7 cellular contexts compared by ENCODE assay signal in the genomic region with DNA sequence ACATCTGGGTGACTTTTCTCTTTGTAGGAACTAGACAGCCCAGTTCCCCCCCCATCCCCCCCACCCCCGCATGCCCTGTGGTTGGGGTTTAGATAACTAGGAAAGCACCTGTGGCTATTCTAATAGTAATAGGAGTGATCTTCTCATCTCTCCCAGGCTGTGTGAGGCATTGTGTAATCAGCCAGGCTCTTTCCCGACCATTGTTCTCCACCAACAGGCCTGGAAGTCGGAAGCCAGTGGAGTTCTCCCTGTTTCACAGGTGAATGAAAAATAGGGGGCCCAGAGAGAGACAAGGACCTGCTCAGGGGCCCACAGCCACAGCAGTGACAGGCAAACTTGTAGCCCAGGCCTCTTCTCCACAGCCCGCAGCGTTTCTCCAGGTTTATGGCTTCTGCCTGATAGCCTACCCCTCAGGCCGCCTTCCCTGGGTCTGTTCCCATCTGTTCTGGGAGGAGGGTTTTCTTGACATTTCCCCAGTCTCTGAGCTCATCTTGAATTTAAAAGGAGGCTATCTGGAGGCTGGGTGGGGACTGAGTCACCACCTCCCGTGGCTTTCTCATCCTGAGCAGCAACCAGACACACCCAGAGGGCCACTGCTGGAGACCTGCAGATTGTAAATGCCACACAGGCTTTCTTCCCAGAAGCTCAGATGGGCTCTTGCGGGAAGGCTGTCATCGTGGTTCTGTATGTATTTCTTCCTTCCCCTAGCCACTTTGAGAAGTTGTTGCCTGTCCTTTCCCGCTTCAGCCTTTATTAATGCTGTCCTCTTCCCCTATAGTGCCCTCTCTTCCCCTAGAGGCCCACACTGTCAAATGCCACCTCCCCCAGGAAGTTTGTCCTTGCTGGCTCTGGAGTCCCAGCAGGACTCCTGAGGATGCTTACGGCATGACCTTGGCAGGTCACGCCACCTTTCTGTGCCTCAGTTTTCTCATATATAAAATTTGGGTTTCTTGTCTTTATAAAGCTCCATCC.
DNase-seq lines count a peak whose midpoint lies in the region; ATAC-seq and TF ChIP-seq lines count a peak whose summit lies in the region.

No MANE protein-coding gene starts in this region.

- TF ChIP-seq POLR2A in HCT116 (IDR thresholded peaks at IDR 0.05; ENCODE audit: borderline replicate concordance, extremely low read depth, insufficient read depth, insufficient read length): no peak

- WGBS in heart right ventricle, 2 donors: 50 to 55% methylated on average over 12 of the region's 12 CpGs
- WGBS in smooth muscle cell (ENCODE audit: low lambda C conversion rate): 17% methylated on average over 12 of the region's 12 CpGs

- H3K4me2 ChIP-seq in HCT116 (ENCODE audit: low read length): peak overlapping the region; percentile 98
- H3K4me2 ChIP-seq in smooth muscle cell: peak overlapping the region; percentile 100

- DNase-seq in HCT116 (ENCODE audit: low read depth, low spot score) (peak; percentile 79), Panc1 (ENCODE audit: low read depth, low spot score) (peak; percentile 63), heart right ventricle (no peak), smooth muscle cell (lab: John Stamatoyannopoulos, UW; ENCODE audit: unreplicated experiment) (peak; percentile 18), NCI-H1092 treated with DMSO at 0.1 percent for 48 hours (lab: John Stamatoyannopoulos, UW) (no peak)
- DNase-seq in activated naive CD4-positive, alpha-beta T cell treated with anti-CD3 and anti-CD28 coated beads, Interleukin-2, amount 50 U/mL, for 72 hours (ENCODE audit: low spot score in 2 of 2): peak; percentile 43 to 70

- no peaks in the 10 kb centered on the region for H3K36me3 Mint-ChIP-seq in activated naive CD4-positive, alpha-beta T cell treated with anti-CD3 and anti-CD28 coated beads, Interleukin-2, amount 50 U/mL, for 72 hours

- peak overlapping the region; percentile 65 to 86 for H3K27ac Mint-ChIP-seq in activated naive CD4-positive, alpha-beta T cell treated with anti-CD3 and anti-CD28 coated beads, Interleukin-2, amount 50 U/mL, for 72 hours

- BruUV-seq in HCT116 (replicated peaks; lab: Mats Ljungman, UMichigan): no TSS peak
- no TSS peak for BruUV-seq in Panc1 (replicated peaks; lab: Mats Ljungman, UMichigan)

- H3K9ac ChIP-seq in HCT116 (ENCODE audit: low read length): peak overlapping the region; percentile 54
- peak overlapping the region; percentile 59 for H3K9ac ChIP-seq in smooth muscle cell (ENCODE audit: low read depth)

- H3K36me3 ChIP-seq in HCT116 (ENCODE audit: control insufficient read depth in 1 of 2, insufficient read depth in 2 of 2, low read length in 2 of 2) (no peaks in the 10 kb centered on the region), Panc1 (ENCODE audit: control insufficient read depth, insufficient read depth, low read length) (no peaks in the 10 kb centered on the region), heart right ventricle (peaks cover 0 to 13% (median 0%) of the 10 kb centered on the region in 9 donors), smooth muscle cell (ENCODE audit: low read depth) (no peaks in the 10 kb centered on the region)

- H3K4me3 ChIP-seq in HCT116 (replicated peaks in 1 of 2; ENCODE audit: low read depth in 1 of 2, low read length in 2 of 2) (peak overlapping the region; percentile 23 to 45), Panc1 (ENCODE audit: low read depth in 2 of 2, low read length in 2 of 2) (no peak overlapping the region), heart right ventricle (no peak overlapping the region), smooth muscle cell (no peak overlapping the region)

- ATAC-seq in HCT116 (peak; percentile 62), Panc1 (0 out of 2 replicates have a peak, but pooled peaks have one; percentile 11), heart right ventricle (peak in 1 of 8 donors; percentile 21), GM21381 (IDR thresholded peaks at IDR 0.05; ENCODE audit: unreplicated experiment) (no peak)
- peak; percentile 47 to 68 for ATAC-seq in activated naive CD4-positive, alpha-beta T cell treated with anti-CD3 and anti-CD28 coated beads, Interleukin-2, amount 50 U/mL, for 72 hours

- CTCF ChIA-PET in HCT116 (lab: Charles Lee) (interaction anchor here (1.1 to 2.1 kb wide), 2 partner anchors 15 to 140 kb away, joined by 3 to 6 read pairs; a partner anchor contains a TSS), Panc1 (lab: Charles Lee) (interaction anchor here (0.7 kb wide), 1 partner anchor 289 kb away, joined by 4 read pairs; no protein-coding TSS in a partner anchor)

- H3K9me2 ChIP-seq in HCT116 (ENCODE audit: insufficient read depth): no peaks in the 10 kb centered on the region

- H3K27ac ChIP-seq in HCT116 (ENCODE audit: low read depth, low read length): peak overlapping the region; percentile 91
- H3K27ac ChIP-seq in Panc1 (ENCODE audit: low read length): 0 out of 2 replicates have a peak overlapping the region, but pooled peaks have one; percentile 34
- peak overlapping the region in 9 of 10 donors; percentile 35 to 100 (median 99) for H3K27ac ChIP-seq in heart right ventricle
- peak overlapping the region; percentile 90 for H3K27ac ChIP-seq in smooth muscle cell (ENCODE audit: low read depth)

- in situ Hi-C loops in Panc1 (cut with HindIII; ENCODE audit: low pct_unique_long_range_greater_than_20kb, low sequenced_read_pairs): no loop called here

- H4K20me1 ChIP-seq in HCT116 (ENCODE audit: insufficient read depth): no peaks in the 10 kb centered on the region; the same call in 1 of the 2 replicates
- H4K20me1 ChIP-seq in smooth muscle cell (ENCODE audit: low read depth): peaks cover 86% of the 10 kb centered on the region

- TF ChIP-seq RAD21 in HCT116 (IDR thresholded peaks at IDR 0.05; ENCODE audit: low read depth): no peak

- TF ChIP-seq CTCF in HCT116 (IDR thresholded peaks at IDR 0.05 in 2 of 3, conservative IDR thresholded peaks at IDR 0.05 in 1 of 3; ENCODE audit: borderline replicate concordance in 1 of 3, insufficient read depth in 1 of 3, low read depth in 2 of 3, low read length in 2 of 3) (peak in 2 of 3 experiments; percentile 6 to 11; a peak in 2 of 6 replicates), Panc1 (IDR thresholded peaks at IDR 0.05) (no peak), heart right ventricle (IDR thresholded peaks at IDR 0.05) (no peak), smooth muscle cell (IDR thresholded peaks at IDR 0.05; ENCODE audit: borderline replicate concordance, insufficient read depth, poor library complexity, severe bottlenecking) (no peak)

- POLR2A ChIA-PET in HCT116 (lab: Charles Lee) (interaction anchor here (0.6 kb wide), 1 partner anchor 511 kb away, joined by 3 read pairs; a partner anchor contains a TSS), Panc1 (lab: Charles Lee) (interaction anchor here (0.6 kb wide), 2 partner anchors 130 to 265 kb away, joined by 3 to 4 read pairs; no protein-coding TSS in a partner anchor)

- H3K4me1 ChIP-seq in HCT116 (ENCODE audit: control insufficient read depth in 1 of 2, insufficient read depth in 2 of 2, low read length in 2 of 2) (peaks cover 69 to 87% of the 10 kb centered on the region in 2 experiments), Panc1 (ENCODE audit: control insufficient read depth, insufficient read depth, low read length) (peaks cover 57% of the 10 kb centered on the region), heart right ventricle (peaks cover 38 to 83% (median 80%) of the 10 kb centered on the region in 9 donors), smooth muscle cell (ENCODE audit: low read depth) (peaks cover 34% of the 10 kb centered on the region)

- H3K79me2 ChIP-seq in HCT116 (ENCODE audit: insufficient read depth, low read length): peaks cover 58% of the 10 kb centered on the region
- H3K79me2 ChIP-seq in smooth muscle cell (ENCODE audit: low read depth): peaks cover 81% of the 10 kb centered on the region

- H3K9me3 ChIP-seq in HCT116 (ENCODE audit: control insufficient read depth in 1 of 2, insufficient read depth in 1 of 2, low read depth in 1 of 2, low read length in 2 of 2) (no peaks in the 10 kb centered on the region), Panc1 (ENCODE audit: control insufficient read depth, insufficient read depth, low read depth, low read length) (no peaks in the 10 kb centered on the region), heart right ventricle (no peaks in the 10 kb centered on the region), smooth muscle cell (replicated peaks; ENCODE audit: low read depth) (no peaks in the 10 kb centered on the region)

- peaks cover 43% of the 10 kb centered on the region for H3F3A ChIP-seq in smooth muscle cell (ENCODE audit: low read depth)

- intact Hi-C loops in HCT116 (cut with micrococcal nuclease): no loop called here
- intact Hi-C loops in Panc1 (cut with micrococcal nuclease; ENCODE audit: unreplicated experiment): no loop called here
- intact Hi-C loops in heart right ventricle (cut with DNase I): loop anchor here in 5 of 10 donors (2.0 to 10.0 kb wide), 4 partner anchors 15 to 279 kb away; a partner anchor contains a TSS

- no peaks in the 10 kb centered on the region for H3K9me3 Mint-ChIP-seq in activated naive CD4-positive, alpha-beta T cell treated with anti-CD3 and anti-CD28 coated beads, Interleukin-2, amount 50 U/mL, for 72 hours

- H2AFZ ChIP-seq in HCT116 (ENCODE audit: low read depth, low read length, poor library complexity, severe bottlenecking) (no peak overlapping the region), smooth muscle cell (ENCODE audit: low read depth) (no peak overlapping the region)

- RAD21 ChIA-PET in HCT116 (lab: Charles Lee; ENCODE audit: low non-redundant PET in 1 of 2, low total read pairs in 2 of 2, uncharacterized antibody in 2 of 2, unreplicated experiment in 2 of 2): interaction anchor here (0.6 kb wide), 2 partner anchors 28 to 473 kb away, joined by 3 to 4 read pairs; no protein-coding TSS in a partner anchor

- no peaks in the 10 kb centered on the region for H3K27me3 ChIP-seq in HCT116 (ENCODE audit: insufficient read depth, low read length)
- no peaks in the 10 kb centered on the region for H3K27me3 ChIP-seq in Panc1 (ENCODE audit: control insufficient read depth, insufficient read depth, low read length)
- no peaks in the 10 kb centered on the region for H3K27me3 ChIP-seq in heart right ventricle
- no peaks in the 10 kb centered on the region for H3K27me3 ChIP-seq in smooth muscle cell (ENCODE audit: low read depth)

TF ChIP-seq in HCT116, 20 proteins besides CTCF, POLR2A, EP300 and RAD21 (continues in another document):
- TF ChIP-seq TCF7L2 (IDR thresholded peaks at IDR 0.05; ENCODE audit: borderline replicate concordance, extremely low read depth, insufficient read depth, insufficient read length) (no peak), SP1 (IDR thresholded peaks at IDR 0.05; ENCODE audit: low read depth) (peak; percentile 51), EZH2phosphoT487 (IDR thresholded peaks at IDR 0.05; ENCODE audit: borderline replicate concordance) (no peak), ZNF274 (IDR thresholded peaks at IDR 0.05; ENCODE audit: low read depth, low read length) (no peak), EGR1 (IDR thresholded peaks at IDR 0.05; ENCODE audit: low read depth) (peak; percentile 76), SRF (IDR thresholded peaks at IDR 0.05; ENCODE audit: low read depth) (no peak), JUND (IDR thresholded peaks at IDR 0.05) (no peak), FOSL1 (IDR thresholded peaks at IDR 0.05; ENCODE audit: low read depth) (no peak; the same call in 1 of the 2 replicates)

Comparison
In these comparisons a context has a peak if more than half of its experiments do, and no peak if none do; other contexts are left out.
1. DNase-seq: peak in HCT116 (single experiment), Panc1 (single experiment), activated naive CD4-positive, alpha-beta T cell treated with anti-CD3 and anti-CD28 coated beads, Interleukin-2, amount 50 U/mL, for 72 hours (2 of 2) and smooth muscle cell (single experiment); none in heart right ventricle (0 of 2) and NCI-H1092 treated with DMSO at 0.1 percent for 48 hours (single experiment).
2. H3K27ac ChIP-seq: peak in every context shown above with its lines; median percentile 99 in heart right ventricle; 91 in HCT116; 90 in smooth muscle cell; 34 in Panc1.
3. H3K4me3 ChIP-seq: peak in HCT116 (2 of 2); none in Panc1 (0 of 2), heart right ventricle (0 of 10) and smooth muscle cell (single experiment).
4. CTCF ChIP-seq: peak in HCT116 (2 of 3); none in Panc1 (single experiment), heart right ventricle (0 of 9) and smooth muscle cell (single experiment).